Comparison of ENCODE assay signal across 28 cellular contexts in the genomic region with DNA sequence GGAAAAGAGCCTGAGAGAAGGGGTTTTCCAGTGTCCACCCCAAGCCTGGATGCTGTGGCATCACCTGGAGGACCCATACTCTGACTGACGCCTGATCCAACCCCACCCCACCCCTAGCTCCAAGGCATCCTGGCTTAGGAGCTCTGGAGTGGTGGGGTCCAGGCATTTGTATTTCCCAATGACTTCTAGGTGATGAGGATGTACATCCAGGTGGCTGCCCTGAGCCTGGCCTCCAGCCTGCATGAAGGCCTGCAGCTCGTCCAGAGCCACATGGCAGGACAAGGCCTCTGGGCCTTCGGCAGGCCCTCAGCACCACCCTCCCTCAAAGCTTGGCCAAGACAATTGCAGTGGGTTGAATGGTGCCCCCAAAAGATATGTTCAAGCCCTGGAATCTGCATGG.
"Had no signal": no experiment of that assay in that cellular context is flagged by ENCODE, and none has a peak within 500 bp of the region (broad histone marks: within the 10 kb centered on the region; RNA-seq: fewer than 3 reads in every experiment).

No MANE protein-coding gene starts in this region.

- DNase-seq: naive B cell; naive thymus-derived CD8-positive, alpha-beta T cell; nephron progenitor cell; nucleus accumbens; ovary; right cardiac atrium; right lobe of liver; sigmoid colon; small intestine; stimulated activated CD4-positive, alpha-beta T cell treated with anti-CD3 and anti-CD28 coated beads, Interleukin-12 subunit alpha, Interleukin-12 subunit beta, amount 100 ng/mL, for 4 hours; stimulated activated CD4-positive, alpha-beta T cell treated with anti-CD3 and anti-CD28 coated beads, Interleukin-1b, Interleukin-23, amount 100 ng/mL, for 48 hours; stimulated activated CD4-positive, alpha-beta T cell treated with anti-CD3 and anti-CD28 coated beads, Interleukin-4, amount 100 ng/mL, for 1 hour; stimulated activated CD4-positive, alpha-beta T cell treated with anti-CD3 and anti-CD28 coated beads, Interleukin-4, amount 100 ng/mL, for 4 hours; stimulated activated CD8-positive, alpha-beta memory T cell treated with anti-CD3 and anti-CD28 coated beads, Interleukin-4, amount 100 ng/mL, for 48 hours; stimulated activated naive CD4-positive, alpha-beta T cell; stimulated activated naive CD8-positive, alpha-beta T cell treated with anti-CD3 and anti-CD28 coated beads, Interleukin-15, amount 100 ng/mL, for 72 hours; stimulated activated naive CD8-positive, alpha-beta T cell treated with anti-CD3 and anti-CD28 coated beads, Interleukin-15, Interleukin-2, amounts not matched to agents 100 U/mL and 50 U/mL, for 24 hours; substantia nigra; testis; tibial artery; transverse colon; upper lobe of left lung; uterus had no signal

- H3K4me1 ChIP-seq: parathyroid adenoma, psoas muscle, right lobe of liver, sigmoid colon, suprapubic skin, testis, tibial artery, transverse colon, upper lobe of left lung, uterus had no signal

- H3K79me2 ChIP-seq: parathyroid adenoma had no signal

- H3K9me3 ChIP-seq: neutrophil, ovary, psoas muscle, right lobe of liver, sigmoid colon, suprapubic skin, testis, tibial artery, transverse colon, upper lobe of left lung, uterus had no signal

- H3K36me3 ChIP-seq: neutrophil, ovary, right lobe of liver, sigmoid colon, suprapubic skin, tibial artery, transverse colon, upper lobe of left lung, uterus had no signal

- H3K4me3 ChIP-seq: ovary, psoas muscle, right lobe of liver, sigmoid colon, suprapubic skin, testis, tibial artery, transverse colon, upper lobe of left lung, uterus had no signal

- H2AFZ ChIP-seq: parathyroid adenoma had no signal

- ATAC-seq: naive thymus-derived CD8-positive, alpha-beta T cell; psoas muscle; right cardiac atrium; right lobe of liver; stimulated activated memory B cell treated with anti-CD40 and anti-IgM and Interleukin-4, amounts not matched to agents 10 μg/mL and 1 μg/mL and 100 μg/mL, for 72 hours; stimulated activated naive CD8-positive, alpha-beta T cell treated with anti-CD3 and anti-CD28 coated beads, Interleukin-15, amount 100 ng/mL, for 72 hours; stimulated activated naive CD8-positive, alpha-beta T cell treated with anti-CD3 and anti-CD28 coated beads, Interleukin-15, Interleukin-2, amounts not matched to agents 100 U/mL and 50 U/mL, for 24 hours had no signal

- H3K9ac ChIP-seq: parathyroid adenoma had no signal

- H3K27me3 ChIP-seq: ovary, right lobe of liver, testis, transverse colon, upper lobe of left lung, uterus had no signal

- H3K27ac ChIP-seq: ovary, parathyroid adenoma, psoas muscle, right lobe of liver, sigmoid colon, suprapubic skin, testis, tibial artery, transverse colon, upper lobe of left lung, uterus had no signal
